23 cellular contexts compared by ENCODE assay signal in the genomic region with DNA sequence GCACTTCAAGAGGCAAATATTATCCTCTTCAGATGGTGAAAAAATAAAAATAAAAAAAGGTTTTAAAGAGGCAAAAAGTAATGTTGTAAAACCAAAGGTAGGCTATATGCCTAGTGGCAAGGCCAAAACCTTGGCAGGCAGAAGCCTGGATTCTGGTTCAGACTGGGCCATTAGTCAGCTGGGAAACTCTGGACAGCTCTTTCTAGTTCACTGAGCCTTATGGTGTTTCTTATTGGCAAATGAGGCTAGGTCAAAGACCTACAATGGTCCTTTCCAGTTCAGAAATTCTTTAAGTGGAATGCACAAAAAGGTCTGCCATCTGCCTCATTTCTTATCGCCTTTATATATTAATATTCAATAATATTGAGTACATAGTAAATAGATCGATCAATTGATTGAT. TPM values are rescaled to one million over a fixed set of nuclear protein-coding genes. Genes with fewer than 3 reads are reported as not detected.
A peak's percentile ranks its signal among the peaks of the same experiment; 100 is the strongest.
DNase-seq lines count a peak whose midpoint lies in the region; ATAC-seq and TF ChIP-seq lines count a peak whose summit lies in the region.
"Had no signal": no experiment of that assay in that cellular context is flagged by ENCODE, and none has a peak within 500 bp of the region (broad histone marks: within the 10 kb centered on the region; RNA-seq: fewer than 3 reads in every experiment).

No MANE protein-coding gene starts in this region.

- POLR2A ChIA-PET in CD4-positive, alpha-beta T cell (lab: Charles Lee): no interaction called here

- H3K27ac Mint-ChIP-seq in CD4-positive, alpha-beta T cell: no peak overlapping the region
- H3K27ac Mint-ChIP-seq: B cell; CD4-positive, alpha-beta memory T cell; CD8-positive, alpha-beta memory T cell had no signal

- peaks cover 5% of the 10 kb centered on the region for H3K27me3 ChIP-seq in CD4-positive, alpha-beta T cell (ENCODE audit: control insufficient read depth, insufficient read depth, low read length)
- H3K27me3 ChIP-seq: BLaER1 treated with 17β-estradiol and CSF1 and Interleukin-3, amounts not matched to agents 10 nM and 100 nM had no signal

- CTCF ChIA-PET in CD4-positive, alpha-beta T cell (lab: Charles Lee): no interaction called here

- intact Hi-C loops in CD4-positive, alpha-beta T cell (cut with DNase I, micrococcal nuclease): loop anchor here (5.0 to 10.0 kb wide), 2 partner anchors 1152 to 1160 kb away; a partner anchor contains a TSS

- TF ChIP-seq EP300 in Ishikawa (IDR thresholded peaks at IDR 0.05; ENCODE audit: borderline replicate concordance): no peak

- H3K4me1 Mint-ChIP-seq in CD4-positive, alpha-beta T cell (ENCODE audit: low read depth): no peaks in the 10 kb centered on the region
- H3K4me1 Mint-ChIP-seq: B cell; CD4-positive, alpha-beta memory T cell; CD8-positive, alpha-beta memory T cell had no signal

- H3K27me3 Mint-ChIP-seq in CD4-positive, alpha-beta T cell: peaks cover 37% of the 10 kb centered on the region

- TF ChIP-seq RAD21 in Ishikawa (IDR thresholded peaks at IDR 0.05; ENCODE audit: low read depth): no peak

- no peak overlapping the region for H3K4me3 Mint-ChIP-seq in CD4-positive, alpha-beta T cell
- H3K4me3 Mint-ChIP-seq: B cell; CD4-positive, alpha-beta memory T cell; CD8-positive, alpha-beta memory T cell had no signal

- H3K27ac ChIP-seq in 22Rv1: peak overlapping the region; percentile 65
- H3K27ac ChIP-seq in CD4-positive, alpha-beta T cell (ENCODE audit: low read depth, low read length): no peak overlapping the region
- H3K27ac ChIP-seq: A549; BLaER1 treated with 17β-estradiol and CSF1 and Interleukin-3, amounts not matched to agents 10 nM and 100 nM; C4-2B had no signal

- no peaks in the 10 kb centered on the region for H3K9me3 ChIP-seq in CD4-positive, alpha-beta T cell (ENCODE audit: control insufficient read depth, low read length)
- H3K9me3 ChIP-seq: A549; BLaER1 treated with 17β-estradiol and CSF1 and Interleukin-3, amounts not matched to agents 10 nM and 100 nM had no signal

- no peak for TF ChIP-seq CTCF in 22Rv1 (IDR thresholded peaks at IDR 0.05)
- TF ChIP-seq CTCF in CD4-positive, alpha-beta T cell (IDR thresholded peaks at IDR 0.05): no peak

- ATAC-seq in CD4-positive, alpha-beta T cell (ENCODE audit: poor library complexity): no peak
- ATAC-seq: A549, GM12878 had no signal

- no peaks in the 10 kb centered on the region for H3K36me3 Mint-ChIP-seq in CD4-positive, alpha-beta T cell (ENCODE audit: low read depth)
- H3K36me3 Mint-ChIP-seq: CD4-positive, alpha-beta memory T cell; CD8-positive, alpha-beta memory T cell had no signal

- no peaks in the 10 kb centered on the region for H3K9me3 Mint-ChIP-seq in CD4-positive, alpha-beta T cell

- DNase-seq in RPMI7951 (ENCODE audit: low read depth) (peak; percentile 31), HCEC 1CT (no peak)
- no peak for DNase-seq in CD4-positive, alpha-beta T cell
- DNase-seq in activated naive CD4-positive, alpha-beta T cell treated with anti-CD3 and anti-CD28 coated beads, Interleukin-2, amount 50 U/mL, for 16 hours: no peak
- DNase-seq: AML-193; CD4-positive, alpha-beta memory T cell; CD8-positive, alpha-beta memory T cell; COR-L47; DMS 273 treated with DMSO at 0.1 percent for 48 hours; DMS153; DMS53; DMS79; DND-41; EL; GDM1 had no signal

TF ChIP-seq in Ishikawa, 13 proteins besides CTCF, POLR2A, EP300 and RAD21:
- TF ChIP-seq, protein P1, sequence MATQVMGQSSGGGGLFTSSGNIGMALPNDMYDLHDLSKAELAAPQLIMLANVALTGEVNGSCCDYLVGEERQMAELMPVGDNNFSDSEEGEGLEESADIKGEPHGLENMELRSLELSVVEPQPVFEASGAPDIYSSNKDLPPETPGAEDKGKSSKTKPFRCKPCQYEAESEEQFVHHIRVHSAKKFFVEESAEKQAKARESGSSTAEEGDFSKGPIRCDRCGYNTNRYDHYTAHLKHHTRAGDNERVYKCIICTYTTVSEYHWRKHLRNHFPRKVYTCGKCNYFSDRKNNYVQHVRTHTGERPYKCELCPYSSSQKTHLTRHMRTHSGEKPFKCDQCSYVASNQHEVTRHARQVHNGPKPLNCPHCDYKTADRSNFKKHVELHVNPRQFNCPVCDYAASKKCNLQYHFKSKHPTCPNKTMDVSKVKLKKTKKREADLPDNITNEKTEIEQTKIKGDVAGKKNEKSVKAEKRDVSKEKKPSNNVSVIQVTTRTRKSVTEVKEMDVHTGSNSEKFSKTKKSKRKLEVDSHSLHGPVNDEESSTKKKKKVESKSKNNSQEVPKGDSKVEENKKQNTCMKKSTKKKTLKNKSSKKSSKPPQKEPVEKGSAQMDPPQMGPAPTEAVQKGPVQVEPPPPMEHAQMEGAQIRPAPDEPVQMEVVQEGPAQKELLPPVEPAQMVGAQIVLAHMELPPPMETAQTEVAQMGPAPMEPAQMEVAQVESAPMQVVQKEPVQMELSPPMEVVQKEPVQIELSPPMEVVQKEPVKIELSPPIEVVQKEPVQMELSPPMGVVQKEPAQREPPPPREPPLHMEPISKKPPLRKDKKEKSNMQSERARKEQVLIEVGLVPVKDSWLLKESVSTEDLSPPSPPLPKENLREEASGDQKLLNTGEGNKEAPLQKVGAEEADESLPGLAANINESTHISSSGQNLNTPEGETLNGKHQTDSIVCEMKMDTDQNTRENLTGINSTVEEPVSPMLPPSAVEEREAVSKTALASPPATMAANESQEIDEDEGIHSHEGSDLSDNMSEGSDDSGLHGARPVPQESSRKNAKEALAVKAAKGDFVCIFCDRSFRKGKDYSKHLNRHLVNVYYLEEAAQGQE (IDR thresholded peaks at IDR 0.05; ENCODE audit: low read depth): peak; percentile 47; the same call in 1 of the 2 replicates
- TF ChIP-seq EGR1 (IDR thresholded peaks at IDR 0.05): no peak

RNA-seq across cellular contexts. Expression of a gene that starts 44.6 kb away (rescaled TPM):
- 3.8 and 4.5 TPM in 2 replicates for total RNA-seq in RPMI7951 (2014; rRNA removed; shearing (Covaris generic))
- total RNA-seq in CD4-positive, alpha-beta T cell: not detected
- total RNA-seq: B cell; CD4-positive, alpha-beta memory T cell; CD8-positive, alpha-beta memory T cell; G401 had no signal
